Comparison of ENCODE assay signal across 8 cellular contexts in the genomic region with DNA sequence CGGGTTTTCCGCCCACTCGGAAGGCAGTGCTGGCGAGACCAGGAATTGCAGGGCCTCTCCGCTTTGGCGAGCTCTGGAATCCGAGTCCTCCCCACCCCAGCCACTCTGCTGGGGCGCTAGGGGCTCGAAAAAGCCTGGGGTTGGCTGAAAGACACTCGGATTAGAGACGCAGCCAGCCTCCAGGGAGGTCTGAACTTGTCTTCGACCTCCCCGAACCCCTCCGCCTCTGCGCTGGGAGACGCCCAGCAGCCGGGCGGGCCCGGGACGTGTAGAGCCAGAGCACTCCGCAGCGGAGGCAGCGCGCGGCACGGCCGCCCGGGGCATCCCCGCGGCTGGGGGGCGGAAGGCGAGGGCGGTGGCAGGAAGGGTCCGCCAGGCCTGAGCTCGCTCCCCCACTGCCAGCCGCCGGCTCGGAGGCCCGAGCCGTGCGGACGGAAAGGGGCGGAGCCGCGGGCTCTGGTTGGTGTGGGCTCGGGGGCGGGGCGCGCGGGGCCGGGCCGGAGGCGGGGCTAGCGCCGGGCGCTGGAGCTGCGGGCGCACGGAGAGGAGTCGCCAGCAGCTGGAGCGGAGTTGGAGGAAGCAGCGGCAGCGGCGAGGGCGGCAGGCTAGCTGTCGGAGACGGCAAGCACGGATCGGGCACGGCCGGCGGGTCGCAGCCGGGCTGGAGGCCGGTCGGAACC.
DNase-seq lines count a peak whose midpoint lies in the region; ATAC-seq lines count a peak whose summit lies in the region.

TSS of gene PIK3R1 (plus strand) at position 549 of the 680 bp plus-strand sequence. CDS start 10,920 bp downstream, outside the sequence.

- DNase-seq in AML-193 (lab: John Stamatoyannopoulos, UW) (peak; percentile 84 to 92), NCI-H345 treated with DMSO at 0.1 percent for 48 hours (lab: John Stamatoyannopoulos, UW; ENCODE audit: unreplicated experiment) (peak; percentile 76), caudate nucleus (lab: John Stamatoyannopoulos, UW) (peak; percentile 40 to 98 (median 93)), iris pigment epithelial cell (ENCODE audit: low read depth) (peak; percentile 93)
- DNase-seq in activated CD4-positive, CD25-positive, alpha-beta regulatory T cell (lab: John Stamatoyannopoulos, UW): peak; percentile 87 to 91 (median 88)
- peak; percentile 83 to 92 for DNase-seq in stimulated activated CD4-positive, alpha-beta T cell treated with anti-CD3 and anti-CD28 coated beads, Interleukin-12 subunit alpha, Interleukin-12 subunit beta, amount 100 ng/mL, for 24 hours (ENCODE audit: low read depth in 2 of 2)

- ATAC-seq in GM19043 (IDR thresholded peaks at IDR 0.05; ENCODE audit: low read depth, unreplicated experiment): peak; percentile 71
- peak; percentile 78 for ATAC-seq in HG03354 (IDR thresholded peaks at IDR 0.05; ENCODE audit: poor library complexity, severe bottlenecking, unreplicated experiment)

- peak within 1 kb of the TSS; percentile 91 for H3K27ac ChIP-seq in caudate nucleus (ENCODE audit: low read depth, low read length)

Comparison
In these comparisons a context has a peak if more than half of its experiments do, and no peak if none do; other contexts are left out.
1. Peak in every context shown above with its lines: DNase-seq, ATAC-seq and H3K27ac ChIP-seq.